22 cellular contexts compared by ENCODE assay signal in genomic region chr21:42391297-42391696, GRCh38. TPM values are rescaled to one million over a fixed set of nuclear protein-coding genes. Genes with fewer than 3 reads are reported as not detected.
"Had no signal": no experiment of that assay in that cellular context is flagged by ENCODE, and none has a peak within 500 bp of the region (broad histone marks: within the 10 kb centered on the region; RNA-seq: fewer than 3 reads in every experiment).

No MANE protein-coding gene starts in this region.

- H2AFZ ChIP-seq: hepatocyte, neural progenitor cell had no signal

- H3K9ac ChIP-seq: neural progenitor cell had no signal

- H3K9me3 Mint-ChIP-seq: activated T-cell treated with anti-CD3 and anti-CD28 coated beads, Interleukin-2, amount 50 U/mL, for 4 hours; dendritic cell treated with granulocyte-macrophage colony-stimulating factor and Interleukin-4, amounts not matched to agents 40 ng/mL and 50 ng/mL, for 4 days; mesothelial cell of epicardium; naive thymus-derived CD8-positive, alpha-beta T cell; type B pancreatic cell had no signal

- DNase-seq: activated CD4-positive, alpha-beta T cell treated with anti-CD3 and anti-CD28 coated beads for 48 hours; activated CD4-positive, CD25-positive, alpha-beta regulatory T cell; activated CD8-positive, alpha-beta T cell treated with anti-CD3 and anti-CD28 coated beads, Interleukin-2, amount 10 ng/mL, durations not matched to agents 7 days and 5 days; activated gamma-delta T cell; activated T-cell treated with anti-CD3 and anti-CD28 coated beads, Interleukin-2, amount 50 U/mL, for 4 hours; amygdala; effector CD4-positive, alpha-beta T cell; erythroblast; foreskin keratinocyte; kidney glomerular epithelial cell; naive thymus-derived CD8-positive, alpha-beta T cell; stimulated activated CD4-positive, alpha-beta T cell treated with anti-CD3 and anti-CD28 coated beads, Interleukin-2, amount 100 ng/mL, for 48 hours; stimulated activated CD8-positive, alpha-beta memory T cell treated with anti-CD3 and anti-CD28 coated beads, Interleukin-4, amount 100 ng/mL, for 48 hours; stimulated activated naive CD4-positive, alpha-beta T cell treated with Interleukin-2 at 50 U/mL for 16 hours; T1000 had no signal

- H3K4me3 ChIP-seq: hepatocyte, left lung, neural progenitor cell, thoracic aorta had no signal

- H3K36me3 ChIP-seq: left lung, neural progenitor cell, thoracic aorta had no signal

- H3K27ac ChIP-seq: foreskin keratinocyte, hepatocyte, left lung, neural progenitor cell, thoracic aorta had no signal

- H3K4me2 ChIP-seq: hepatocyte, neural progenitor cell had no signal

- H3K4me3 Mint-ChIP-seq: activated CD8-positive, alpha-beta T cell treated with anti-CD3 and anti-CD28 coated beads, Interleukin-2, amount 10 ng/mL, durations not matched to agents 7 days and 5 days; activated T-cell treated with anti-CD3 and anti-CD28 coated beads, Interleukin-2, amount 50 U/mL, for 4 hours; dendritic cell treated with granulocyte-macrophage colony-stimulating factor and Interleukin-4, amounts not matched to agents 40 ng/mL and 50 ng/mL, for 4 days; mesothelial cell of epicardium; neural progenitor cell; type B pancreatic cell had no signal

- H3K27me3 Mint-ChIP-seq: naive thymus-derived CD8-positive, alpha-beta T cell; type B pancreatic cell had no signal

- H3K27ac Mint-ChIP-seq: dendritic cell treated with granulocyte-macrophage colony-stimulating factor and Interleukin-4, amounts not matched to agents 40 ng/mL and 50 ng/mL, for 4 days; mesothelial cell of epicardium; type B pancreatic cell had no signal

- H3K9me3 ChIP-seq: left lung, thoracic aorta had no signal

- H3K27me3 ChIP-seq: hepatocyte, left lung, neural progenitor cell had no signal

- H3K36me3 Mint-ChIP-seq: mesothelial cell of epicardium; naive thymus-derived CD8-positive, alpha-beta T cell; neural progenitor cell; type B pancreatic cell had no signal

- H3K4me1 ChIP-seq: foreskin keratinocyte had no signal

RNA-seq across cellular contexts. Expression of gene TMPRSS3, which starts 4.6 kb away (rescaled TPM):
- polyA plus RNA-seq: foreskin keratinocyte had no signal

RNA-seq across cellular contexts. Expression of gene UBASH3A, which starts 12.4 kb away (rescaled TPM):
- polyA plus RNA-seq: foreskin keratinocyte, hepatocyte had no signal

RNA-seq across cellular contexts. Expression of gene TFF1, which starts 25.0 kb away (rescaled TPM):
- polyA plus RNA-seq: foreskin keratinocyte; naive thymus-derived CD8-positive, alpha-beta T cell had no signal

RNA-seq across cellular contexts. Expression of gene TFF2, which starts 40.5 kb away (rescaled TPM):
- polyA plus RNA-seq: foreskin keratinocyte; naive thymus-derived CD8-positive, alpha-beta T cell had no signal
